ENCODE assay signal across 12 cellular contexts in the genomic region with DNA sequence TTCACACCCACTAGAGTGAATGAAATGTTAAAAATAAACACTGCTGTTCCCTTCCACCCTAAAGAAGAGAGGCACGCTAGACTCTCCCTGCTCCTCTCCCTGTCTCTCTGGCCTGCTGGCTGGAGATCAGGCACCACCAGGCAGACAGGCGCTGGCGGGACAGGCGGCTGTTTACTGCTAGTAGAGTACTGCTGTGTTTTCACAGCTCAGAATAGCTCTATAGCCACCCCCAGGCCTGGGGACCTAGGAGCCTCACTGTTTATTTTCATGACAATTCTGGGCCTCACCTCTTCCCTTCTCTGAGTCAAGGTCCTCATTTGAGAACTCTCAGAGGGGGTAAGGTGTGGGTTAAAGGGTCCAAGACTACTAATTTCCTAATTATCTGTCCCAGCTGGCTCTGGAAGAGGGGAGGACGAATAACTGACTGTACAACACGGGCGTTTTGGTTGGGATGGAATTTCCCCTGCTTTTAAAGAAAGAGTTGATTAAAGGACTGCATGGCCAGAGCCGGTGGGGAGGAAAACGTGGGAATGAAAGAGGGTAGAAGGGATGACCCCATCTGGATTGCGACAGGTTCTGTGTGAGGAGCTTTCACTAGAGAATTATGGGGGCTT. TPM values are rescaled to one million over a fixed set of nuclear protein-coding genes. Genes with fewer than 3 reads are reported as not detected.
DNase-seq lines count a peak whose midpoint lies in the region; ATAC-seq and TF ChIP-seq lines count a peak whose summit lies in the region.
"Had no signal": no experiment of that assay in that cellular context is flagged by ENCODE, and none has a peak within 500 bp of the region (broad histone marks: within the 10 kb centered on the region; RNA-seq: fewer than 3 reads in every experiment).

No MANE protein-coding gene starts in this region.

- no peaks in the 10 kb centered on the region for H3K36me3 Mint-ChIP-seq in T-helper 2 cell treated with Interferon-gamma antibody and Interleukin-4, amounts not matched to agents 5 μg/mL and 100 μg/mL, for 36 hours (ENCODE audit: low read depth)
- H3K36me3 Mint-ChIP-seq: activated CD8-positive, alpha-beta memory T cell treated with anti-CD3 and anti-CD28 coated beads, Interleukin-2, amount 10 ng/mL, durations not matched to agents 7 days and 5 days had no signal

- H3K27ac ChIP-seq in esophagus squamous epithelium (peak overlapping the region; percentile 60 to 86 (median 84)), thoracic aorta (peak overlapping the region; percentile 73 to 95)
- H3K27ac ChIP-seq: KMS-11 had no signal

- no peaks in the 10 kb centered on the region for H3K27me3 ChIP-seq in esophagus squamous epithelium
- no peaks in the 10 kb centered on the region for H3K27me3 ChIP-seq in thoracic aorta (replicated peaks; ENCODE audit: insufficient read depth)

- intact Hi-C loops in esophagus squamous epithelium (cut with DNase I): no loop called here

- H3K4me3 Mint-ChIP-seq in T-helper 2 cell treated with Interferon-gamma antibody and Interleukin-4, amounts not matched to agents 5 μg/mL and 100 μg/mL, for 36 hours: no peak overlapping the region
- H3K4me3 Mint-ChIP-seq: activated CD8-positive, alpha-beta memory T cell treated with anti-CD3 and anti-CD28 coated beads, Interleukin-2, amount 10 ng/mL, durations not matched to agents 7 days and 5 days had no signal

- H3K9me3 ChIP-seq in esophagus squamous epithelium: no peaks in the 10 kb centered on the region
- H3K9me3 ChIP-seq in thoracic aorta: no peaks in the 10 kb centered on the region

- peaks cover 2% of the 10 kb centered on the region for H3K4me1 Mint-ChIP-seq in T-helper 2 cell treated with Interferon-gamma antibody and Interleukin-4, amounts not matched to agents 5 μg/mL and 100 μg/mL, for 36 hours (ENCODE audit: low read depth)
- H3K4me1 Mint-ChIP-seq: activated CD8-positive, alpha-beta memory T cell treated with anti-CD3 and anti-CD28 coated beads, Interleukin-2, amount 10 ng/mL, durations not matched to agents 7 days and 5 days had no signal

- H3K4me1 ChIP-seq in esophagus squamous epithelium (peaks cover 4 to 51% (median 42%) of the 10 kb centered on the region in 3 donors), thoracic aorta (ENCODE audit: control insufficient read depth in 1 of 2, low read depth in 2 of 2) (peaks cover 36 to 51% of the 10 kb centered on the region in 2 donors)

- no peak overlapping the region for H3K27ac Mint-ChIP-seq in T-helper 2 cell treated with Interferon-gamma antibody and Interleukin-4, amounts not matched to agents 5 μg/mL and 100 μg/mL, for 36 hours
- H3K27ac Mint-ChIP-seq: activated CD8-positive, alpha-beta memory T cell treated with anti-CD3 and anti-CD28 coated beads, Interleukin-2, amount 10 ng/mL, durations not matched to agents 7 days and 5 days had no signal

- TF ChIP-seq POLR2A in esophagus squamous epithelium (IDR thresholded peaks at IDR 0.05): no peak

- H3K9me3 Mint-ChIP-seq in T-helper 2 cell treated with Interferon-gamma antibody and Interleukin-4, amounts not matched to agents 5 μg/mL and 100 μg/mL, for 36 hours: no peaks in the 10 kb centered on the region

- ATAC-seq in thoracic aorta (ENCODE audit: insufficient number of reproducible peaks, low FRiP score, low read depth) (no peak), HG03439 (IDR thresholded peaks at IDR 0.05; ENCODE audit: unreplicated experiment) (no peak)
- ATAC-seq: activated CD8-positive, alpha-beta memory T cell treated with anti-CD3 and anti-CD28 coated beads, Interleukin-2, amount 10 ng/mL, durations not matched to agents 7 days and 5 days; GM12878 had no signal

- TF ChIP-seq CTCF in esophagus squamous epithelium (IDR thresholded peaks at IDR 0.05) (no peak), thoracic aorta (IDR thresholded peaks at IDR 0.05) (no peak)

- H3K4me3 ChIP-seq in esophagus squamous epithelium: no peak overlapping the region
- peak overlapping the region; percentile 21 for H3K4me3 ChIP-seq in thoracic aorta
- H3K4me3 ChIP-seq: GM12878 had no signal

- H3K36me3 ChIP-seq in esophagus squamous epithelium: no peaks in the 10 kb centered on the region
- no peaks in the 10 kb centered on the region for H3K36me3 ChIP-seq in thoracic aorta

- 45 to 49% methylated on average over 7 to 10 of the region's 10 CpGs for WGBS in esophagus squamous epithelium, 2 donors

- H3K27me3 Mint-ChIP-seq in T-helper 2 cell treated with Interferon-gamma antibody and Interleukin-4, amounts not matched to agents 5 μg/mL and 100 μg/mL, for 36 hours (ENCODE audit: low read depth): peaks cover 19% of the 10 kb centered on the region

- DNase-seq in NCI-H69 (lab: John Stamatoyannopoulos, UW) (peak; percentile 13), esophagus squamous epithelium (lab: John Stamatoyannopoulos, UW) (no peak), midbrain (lab: John Stamatoyannopoulos, UW) (peak; percentile 29), thoracic aorta (ENCODE audit: low spot score) (no peak), HPDE6-E6E7 (ENCODE audit: extremely low spot score) (no peak), occipital lobe (lab: John Stamatoyannopoulos, UW) (no peak)
- no peak for DNase-seq in T-helper 2 cell treated with Interferon-gamma antibody and Interleukin-4, amounts not matched to agents 5 μg/mL and 100 μg/mL, for 36 hours (ENCODE audit: low spot score)
- DNase-seq: activated CD8-positive, alpha-beta memory T cell treated with anti-CD3 and anti-CD28 coated beads, Interleukin-2, amount 10 ng/mL, durations not matched to agents 7 days and 5 days had no signal

RNA-seq across cellular contexts. Expression of a gene that starts 9.0 kb away (rescaled TPM):
- total RNA-seq in esophagus squamous epithelium: not detected
- not detected for total RNA-seq in thoracic aorta
- total RNA-seq in occipital lobe: not detected
- total RNA-seq: activated CD8-positive, alpha-beta memory T cell treated with anti-CD3 and anti-CD28 coated beads, Interleukin-2, amount 10 ng/mL, durations not matched to agents 7 days and 5 days; GM12878; H4 had no signal

RNA-seq across cellular contexts. Expression of a gene that starts 40.6 kb away (rescaled TPM):
- total RNA-seq in esophagus squamous epithelium (10 to 100 TPM in 1 of 4 donors, 1 to 10 TPM in 3; 3.3 to 24.0 (median 6.6) TPM), thoracic aorta (100 to 1,000 TPM; 117 to 146 TPM), occipital lobe (0.16 TPM)

RNA-seq across cellular contexts. Expression of a gene that starts 47.3 kb away (rescaled TPM):
- 1 to 10 TPM in 2 of 4 donors, under 1 TPM in 2; 0.61 to 2.1 (median 1.2) TPM for total RNA-seq in esophagus squamous epithelium
- 1 to 10 TPM in 1 of 2 donors, under 1 TPM in 1; 0.68 to 2.8 TPM for total RNA-seq in thoracic aorta
- total RNA-seq in occipital lobe: 0.78 TPM

RNA-seq across cellular contexts. Expression of a gene that starts 58.4 kb away (rescaled TPM):
- 100 to 1,000 TPM in 1 of 4 donors, 10 to 100 TPM in 3; 91.0 to 121 (median 93.7) TPM for total RNA-seq in esophagus squamous epithelium
- 10 to 100 TPM; 41.2 to 82.5 TPM for total RNA-seq in thoracic aorta
- total RNA-seq in occipital lobe: 39.8 TPM

Comparison
In these comparisons a context has a peak if more than half of its experiments do, and no peak if none do; other contexts are left out.
1. DNase-seq: peak in NCI-H69 (single experiment) and midbrain (single experiment); none in esophagus squamous epithelium (single experiment), thoracic aorta (single experiment), HPDE6-E6E7 (single experiment), T-helper 2 cell treated with Interferon-gamma antibody and Interleukin-4, amounts not matched to agents 5 μg/mL and 100 μg/mL, for 36 hours (single experiment) and occipital lobe (single experiment).
2. RNA of a gene that starts 40.6 kb away (total RNA-seq): 117 to 146 TPM in thoracic aorta; 3.3 to 24.0 TPM in esophagus squamous epithelium and 0.16 TPM in occipital lobe (single experiment); every median in the first group is over 4 times any median in the second.